ENCODE assay signal across 8 cellular contexts in genomic region chr17:42116705-42117396, GRCh38. TPM values are rescaled to one million over a fixed set of nuclear protein-coding genes. Genes with fewer than 3 reads are reported as not detected.
A peak's percentile ranks its signal among the peaks of the same experiment; 100 is the strongest.
DNase-seq lines count a peak whose midpoint lies in the region; ATAC-seq lines count a peak whose summit lies in the region.

No MANE protein-coding gene starts in this region.

- H3K27me3 ChIP-seq in CD4-positive, alpha-beta memory T cell (ENCODE audit: insufficient read depth, low read length) = no peaks in the 10 kb centered on the region
- H3K27me3 ChIP-seq in effector memory CD4-positive, alpha-beta T cell (replicated peaks; ENCODE audit: control insufficient read depth, insufficient read depth, low read length, poor library complexity, severe bottlenecking) = no peaks in the 10 kb centered on the region
- H3K27me3 ChIP-seq in mesendoderm (ENCODE audit: insufficient read depth, low read length, poor library complexity) = no peaks in the 10 kb centered on the region

- peak overlapping the region in 6 of 7 donors; percentile 13 to 79 (median 68) for H3K27ac Mint-ChIP-seq in CD4-positive, alpha-beta memory T cell
- H3K27ac Mint-ChIP-seq in activated CD8-positive, alpha-beta T cell treated with anti-CD3 and anti-CD28 coated beads, Interleukin-2, amount 10 ng/mL, durations not matched to agents 7 days and 5 days = peak overlapping the region; percentile 24

- H4K5ac ChIP-seq in mesendoderm (ENCODE audit: low read length) = no peak overlapping the region

- no peak overlapping the region for H3K18ac ChIP-seq in mesendoderm (ENCODE audit: low read length)

- H3K56ac ChIP-seq in mesendoderm (ENCODE audit: low read length) = no peak overlapping the region

- H3K4me3 Mint-ChIP-seq in CD4-positive, alpha-beta memory T cell = peak overlapping the region in 4 of 8 donors; percentile 1 to 43 (median 22)
- no peak overlapping the region for H3K4me3 Mint-ChIP-seq in activated CD8-positive, alpha-beta T cell treated with anti-CD3 and anti-CD28 coated beads, Interleukin-2, amount 10 ng/mL, durations not matched to agents 7 days and 5 days

- POLR2A ChIA-PET in CD4-positive, alpha-beta memory T cell (lab: Charles Lee; ENCODE audit: partially characterized antibody) = interaction anchor here (1.1 to 5.3 kb wide), 3 partner anchors 9 to 151 kb away, joined by 3 to 28 read pairs (median 4); partner anchors contain the start of genes CNP and DNAJC7
- POLR2A ChIA-PET in activated CD8-positive, alpha-beta T cell treated with anti-CD3 and anti-CD28 coated beads, Interleukin-2, amount 10 ng/mL, durations not matched to agents 7 days and 5 days (lab: Charles Lee) = no interaction called here

- H3K79me2 ChIP-seq in mesendoderm (ENCODE audit: control insufficient read depth, insufficient read depth, low read length) = no peaks in the 10 kb centered on the region

- CTCF ChIA-PET in CD4-positive, alpha-beta memory T cell (lab: Charles Lee; ENCODE audit: partially characterized antibody) = interaction anchor here (0.7 to 8.1 kb wide), 8 partner anchors 9 to 272 kb away, joined by 3 to 124 read pairs (median 10); partner anchors contain the start of genes DNAJC7, GHDC, NKIRAS2 and STAT3
- CTCF ChIA-PET in activated CD8-positive, alpha-beta T cell treated with anti-CD3 and anti-CD28 coated beads, Interleukin-2, amount 10 ng/mL, durations not matched to agents 7 days and 5 days (lab: Charles Lee) = interaction anchor here (0.6 to 16.9 kb wide), 12 partner anchors 13 to 186 kb away, joined by 3 to 168 read pairs (median 5); partner anchors contain the start of genes CNP, DNAJC7, NKIRAS2 and ODAD4

- H3K36me3 ChIP-seq in CD4-positive, alpha-beta memory T cell (ENCODE audit: insufficient read depth, low read length) = no peaks in the 10 kb centered on the region
- H3K36me3 ChIP-seq in effector memory CD4-positive, alpha-beta T cell (ENCODE audit: control insufficient read depth, insufficient read depth, low read length) = peaks cover 14% of the 10 kb centered on the region
- peaks cover 4% of the 10 kb centered on the region for H3K36me3 ChIP-seq in mesendoderm (ENCODE audit: control insufficient read depth, insufficient read depth, low read length)

- H3K4me1 Mint-ChIP-seq in CD4-positive, alpha-beta memory T cell = peaks cover 19 to 55% (median 34%) of the 10 kb centered on the region in 4 donors
- peaks cover 56% of the 10 kb centered on the region for H3K4me1 Mint-ChIP-seq in activated CD8-positive, alpha-beta T cell treated with anti-CD3 and anti-CD28 coated beads, Interleukin-2, amount 10 ng/mL, durations not matched to agents 7 days and 5 days (ENCODE audit: low read depth)

- H2AK5ac ChIP-seq in mesendoderm (ENCODE audit: low read length) = no peak overlapping the region

- H3K23ac ChIP-seq in mesendoderm (ENCODE audit: low read length) = no peak overlapping the region

- peaks cover 24% of the 10 kb centered on the region for H3K4me1 ChIP-seq in CD4-positive, alpha-beta memory T cell (ENCODE audit: insufficient read depth, low read length)
- peaks cover 22% of the 10 kb centered on the region for H3K4me1 ChIP-seq in effector memory CD4-positive, alpha-beta T cell (ENCODE audit: control insufficient read depth, insufficient read depth, low read length, poor library complexity, severe bottlenecking)
- H3K4me1 ChIP-seq in mesendoderm (ENCODE audit: control insufficient read depth, low read depth, low read length) = peaks cover 2% of the 10 kb centered on the region

- WGBS in mesendoderm (ENCODE audit: extremely low coverage, insufficient coverage, low lambda C conversion rate) = no CpG with 5 or more reads among the region's 18 CpGs

- H3K4ac ChIP-seq in mesendoderm (ENCODE audit: low read depth, low read length) = no peak overlapping the region

- H3K79me1 ChIP-seq in mesendoderm (ENCODE audit: low read length) = no peaks in the 10 kb centered on the region

- no peak overlapping the region for H4K8ac ChIP-seq in mesendoderm (ENCODE audit: low read depth, low read length)

- no peak overlapping the region for H3K4me3 ChIP-seq in CD4-positive, alpha-beta memory T cell (ENCODE audit: low read length in 2 of 2)
- no peak overlapping the region for H3K4me3 ChIP-seq in effector memory CD4-positive, alpha-beta T cell (ENCODE audit: insufficient read depth, low read depth, low read length, poor library complexity, severe bottlenecking)
- H3K4me3 ChIP-seq in mesendoderm (ENCODE audit: low read length) = no peak overlapping the region

- H3K36me3 Mint-ChIP-seq in CD4-positive, alpha-beta memory T cell = peaks cover 8 to 11% of the 10 kb centered on the region in 2 donors
- H3K36me3 Mint-ChIP-seq in activated CD8-positive, alpha-beta T cell treated with anti-CD3 and anti-CD28 coated beads, Interleukin-2, amount 10 ng/mL, durations not matched to agents 7 days and 5 days (ENCODE audit: low read depth) = peaks cover 35% of the 10 kb centered on the region

- intact Hi-C loops in CD4-positive, alpha-beta memory T cell (cut with micrococcal nuclease) = loop anchor here (1.0 to 5.0 kb wide), 4 partner anchors 50 to 154 kb away; partner anchors contain the start of gene KCNH4

- no peak overlapping the region for H3K9ac ChIP-seq in mesendoderm (ENCODE audit: low read length)

- no peak overlapping the region for H2BK120ac ChIP-seq in mesendoderm (ENCODE audit: low read depth, low read length)

- DNase-seq in CD4-positive, alpha-beta memory T cell = peak; percentile 80 to 88 (median 81)
- peak in 63 of 76 experiments; percentile 7 to 83 (median 55) for DNase-seq in HUDEP-2 (lab: John Stamatoyannopoulos, UW; ENCODE audit: unreplicated experiment in 76 of 76)
- peak; percentile 52 for DNase-seq in NK-92 treated with Interleukin-12 subunit alpha and Interleukin-12 subunit beta, amount 100 ng/mL, for 24 hours (lab: John Stamatoyannopoulos, UW)
- DNase-seq in activated CD8-positive, alpha-beta T cell treated with anti-CD3 and anti-CD28 coated beads, Interleukin-2, amount 10 ng/mL, durations not matched to agents 7 days and 5 days = peak; percentile 92
- DNase-seq in effector memory CD4-positive, alpha-beta T cell = peak; percentile 65 to 75 (median 67)
- peak; percentile 87 for DNase-seq in mesendoderm
- peak; percentile 59 to 68 for DNase-seq in stimulated activated CD8-positive, alpha-beta memory T cell treated with anti-CD3 and anti-CD28 coated beads, Interleukin-2, amount 100 ng/mL, for 1 hour (ENCODE audit: low read depth in 2 of 2)

- no peaks in the 10 kb centered on the region for H3K27me3 Mint-ChIP-seq in CD4-positive, alpha-beta memory T cell
- H3K27me3 Mint-ChIP-seq in activated CD8-positive, alpha-beta T cell treated with anti-CD3 and anti-CD28 coated beads, Interleukin-2, amount 10 ng/mL, durations not matched to agents 7 days and 5 days (ENCODE audit: low read depth) = no peaks in the 10 kb centered on the region

- H3K9me3 Mint-ChIP-seq in CD4-positive, alpha-beta memory T cell = no peaks in the 10 kb centered on the region
- H3K9me3 Mint-ChIP-seq in activated CD8-positive, alpha-beta T cell treated with anti-CD3 and anti-CD28 coated beads, Interleukin-2, amount 10 ng/mL, durations not matched to agents 7 days and 5 days (ENCODE audit: insufficient read depth) = no peaks in the 10 kb centered on the region

- no peak overlapping the region for H2BK15ac ChIP-seq in mesendoderm (replicated peaks; ENCODE audit: low read depth)

- no peak overlapping the region for H2BK5ac ChIP-seq in mesendoderm (ENCODE audit: low read length)

- no peak overlapping the region for H3K27ac ChIP-seq in CD4-positive, alpha-beta memory T cell (ENCODE audit: low read depth, low read length)
- no peak overlapping the region for H3K27ac ChIP-seq in effector memory CD4-positive, alpha-beta T cell (ENCODE audit: insufficient read depth, low read length, poor library complexity, severe bottlenecking)
- H3K27ac ChIP-seq in mesendoderm (ENCODE audit: low read depth, low read length) = no peak overlapping the region

- H3K4me2 ChIP-seq in mesendoderm (ENCODE audit: low read length) = no peak overlapping the region

- H3K9me3 ChIP-seq in CD4-positive, alpha-beta memory T cell (ENCODE audit: control insufficient read depth in 1 of 2, low read length in 2 of 2) = no peaks in the 10 kb centered on the region
- H3K9me3 ChIP-seq in effector memory CD4-positive, alpha-beta T cell (ENCODE audit: control insufficient read depth, low read length) = no peaks in the 10 kb centered on the region

- peak; percentile 9 for ATAC-seq in activated CD8-positive, alpha-beta T cell treated with anti-CD3 and anti-CD28 coated beads, Interleukin-2, amount 10 ng/mL, durations not matched to agents 7 days and 5 days
- no peak for ATAC-seq in GM21381 (IDR thresholded peaks at IDR 0.05; ENCODE audit: unreplicated experiment)

RNA-seq across cellular contexts. Expression of gene KAT2A, which starts 4.3 kb away (rescaled TPM):
- total RNA-seq in CD4-positive, alpha-beta memory T cell = 10 to 100 TPM; 38.5 to 39.9 TPM
- 1 to 10 TPM; 5.9 to 7.3 TPM for polyA plus RNA-seq in CD4-positive, alpha-beta memory T cell
- 10 to 100 TPM; 45.2 to 46.8 TPM for total RNA-seq in activated CD8-positive, alpha-beta T cell treated with anti-CD3 and anti-CD28 coated beads, Interleukin-2, amount 10 ng/mL, durations not matched to agents 7 days and 5 days
- polyA plus RNA-seq in mesendoderm (2013, experiment 1 of 2) = 24.6 TPM
- polyA plus RNA-seq in mesendoderm (2013, experiment 2 of 2) = 23.2 TPM

RNA-seq across cellular contexts. Expression of gene DHX58, which starts 4.3 kb away (rescaled TPM):
- 10 to 100 TPM; 41.8 to 43.3 TPM for total RNA-seq in CD4-positive, alpha-beta memory T cell
- 10 to 100 TPM; 11.9 to 19.3 TPM for polyA plus RNA-seq in CD4-positive, alpha-beta memory T cell
- 10 to 100 TPM; 71.9 to 72.9 TPM for total RNA-seq in activated CD8-positive, alpha-beta T cell treated with anti-CD3 and anti-CD28 coated beads, Interleukin-2, amount 10 ng/mL, durations not matched to agents 7 days and 5 days
- 1.6 TPM for polyA plus RNA-seq in mesendoderm (2013, experiment 1 of 2)
- 1.5 TPM for polyA plus RNA-seq in mesendoderm (2013, experiment 2 of 2)

RNA-seq across cellular contexts. Expression of gene HSPB9, which starts 5.8 kb away (rescaled TPM):
- not detected for total RNA-seq in CD4-positive, alpha-beta memory T cell
- not detected for polyA plus RNA-seq in CD4-positive, alpha-beta memory T cell
- total RNA-seq in activated CD8-positive, alpha-beta T cell treated with anti-CD3 and anti-CD28 coated beads, Interleukin-2, amount 10 ng/mL, durations not matched to agents 7 days and 5 days = under 1 TPM; 0.16 to 0.29 TPM
- polyA plus RNA-seq in mesendoderm (2013, experiment 1 of 2) = 0.13 TPM
- 0.10 TPM for polyA plus RNA-seq in mesendoderm (2013, experiment 2 of 2)

RNA-seq across cellular contexts. Expression of gene ZNF385C, which starts 18.6 kb away (rescaled TPM):
- under 1 TPM in 1 of 2 experiments, not detected in 1; 0.36 TPM for total RNA-seq in CD4-positive, alpha-beta memory T cell
- not detected for polyA plus RNA-seq in CD4-positive, alpha-beta memory T cell
- under 1 TPM; 0.23 to 0.47 TPM for total RNA-seq in activated CD8-positive, alpha-beta T cell treated with anti-CD3 and anti-CD28 coated beads, Interleukin-2, amount 10 ng/mL, durations not matched to agents 7 days and 5 days
- polyA plus RNA-seq in mesendoderm (2013, experiment 1 of 2) = 3.5 TPM
- polyA plus RNA-seq in mesendoderm (2013, experiment 2 of 2) = 3.2 TPM

RNA-seq across cellular contexts. Expression of gene RAB5C, which starts 37.9 kb away (rescaled TPM):
- 10 to 100 TPM; 77.7 to 80.6 TPM for total RNA-seq in CD4-positive, alpha-beta memory T cell
- 10 to 100 TPM; 63.4 to 73.1 TPM for polyA plus RNA-seq in CD4-positive, alpha-beta memory T cell
- 100 to 1,000 TPM; 102 to 107 TPM for total RNA-seq in activated CD8-positive, alpha-beta T cell treated with anti-CD3 and anti-CD28 coated beads, Interleukin-2, amount 10 ng/mL, durations not matched to agents 7 days and 5 days
- 89.0 TPM for polyA plus RNA-seq in mesendoderm (2013, experiment 1 of 2)
- polyA plus RNA-seq in mesendoderm (2013, experiment 2 of 2) = 91.0 TPM
